23 cellular contexts compared by ENCODE assay signal in genomic region chr19:41917676-41918075, GRCh38. TPM values are rescaled to one million over a fixed set of nuclear protein-coding genes. Genes with fewer than 3 reads are reported as not detected.
"Had no signal": no experiment of that assay in that cellular context is flagged by ENCODE, and none has a peak within 500 bp of the region (broad histone marks: within the 10 kb centered on the region; RNA-seq: fewer than 3 reads in every experiment).

No MANE protein-coding gene starts in this region.

- H3K36me3 ChIP-seq: colonic mucosa, esophagus squamous epithelium, gastroesophageal sphincter, ovary, spleen, stomach, thoracic aorta, transverse colon had no signal

- DNase-seq: colonic mucosa; dermis blood vessel endothelial cell; esophagus squamous epithelium; foreskin fibroblast; head of caudate nucleus; hippocampal formation; kidney glomerular epithelial cell; natural killer cell; nucleus accumbens; ovary; spleen; stimulated activated CD4-positive, alpha-beta T cell treated with anti-CD3 and anti-CD28 coated beads, Interleukin-15, amount 100 ng/mL, for 24 hours; stimulated activated CD4-positive, alpha-beta T cell treated with anti-CD3 and anti-CD28 coated beads, Interleukin-1b, Interleukin-23, amount 100 ng/mL, for 48 hours; stimulated activated CD4-positive, alpha-beta T cell treated with anti-CD3 and anti-CD28 coated beads, Interleukin-4, amount 100 ng/mL, for 24 hours; stomach; substantia nigra; transverse colon had no signal

- H3K4me1 ChIP-seq: colonic mucosa had no signal

- H3K27ac ChIP-seq: colonic mucosa, esophagus squamous epithelium, gastroesophageal sphincter, ovary, spleen, stomach, thoracic aorta, transverse colon had no signal

- H3K9me3 ChIP-seq: colonic mucosa, esophagus squamous epithelium, gastroesophageal sphincter, ovary, spleen, stomach, thoracic aorta, transverse colon had no signal

- H3K4me3 ChIP-seq: colonic mucosa, esophagus squamous epithelium, gastroesophageal sphincter, ovary, spleen, stomach, thoracic aorta, transverse colon had no signal

RNA-seq across cellular contexts. Expression of gene ERFL, which starts 10.6 kb away (rescaled TPM):
- total RNA-seq: cerebellum, dermis blood vessel endothelial cell, epithelial cell of proximal tubule, esophagus squamous epithelium, gastroesophageal sphincter, myocyte, skeletal muscle tissue, stomach had no signal

RNA-seq across cellular contexts. Expression of gene CD79A, which starts 40.6 kb away (rescaled TPM):
- total RNA-seq: cerebellum, epithelial cell of proximal tubule, thoracic aorta had no signal
